ENCODE assay signal across 2 cellular contexts in the genomic region with DNA sequence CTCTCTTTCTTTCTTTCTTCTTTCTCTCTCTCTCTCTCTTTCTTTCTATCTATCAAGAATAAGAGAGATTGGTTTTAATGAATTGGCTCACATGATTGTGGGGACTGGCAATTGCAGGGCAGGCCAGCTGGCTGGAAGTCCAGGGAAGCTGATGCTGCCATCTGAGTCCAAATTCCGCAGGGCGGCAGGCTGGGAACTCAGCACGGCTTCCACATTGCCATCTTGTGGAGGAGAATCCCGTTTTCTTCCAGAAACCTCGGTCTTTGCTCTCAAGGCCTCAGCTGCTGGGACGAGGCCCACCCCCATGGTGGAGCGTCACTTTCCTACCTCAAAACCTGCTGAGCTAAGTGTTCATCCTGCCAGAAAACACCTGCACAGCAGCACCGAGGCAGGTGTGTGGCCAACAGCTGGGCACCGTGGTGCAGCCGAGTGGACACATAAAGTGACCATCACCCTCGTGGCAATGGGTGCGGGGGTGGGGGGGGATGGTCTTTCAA.
TF ChIP-seq lines count a peak whose summit lies in the region.

No MANE protein-coding gene starts in this region.

TF ChIP-seq in IMR-90, 13 proteins besides CTCF, POLR2A, EP300 and RAD21:
- TF ChIP-seq CEBPB (IDR thresholded peaks at IDR 0.05; ENCODE audit: low read depth, low read length) (no peak), MAZ (IDR thresholded peaks at IDR 0.05; ENCODE audit: borderline replicate concordance, low read depth, low read length) (0 out of 2 replicates have a peak, but pooled peaks have one; percentile 18), FOS (IDR thresholded peaks at IDR 0.05; ENCODE audit: low read depth, low read length) (no peak), RCOR1 (IDR thresholded peaks at IDR 0.05; ENCODE audit: insufficient replicate concordance, low read length) (no peak)

TF ChIP-seq in H1, 55 proteins besides CTCF, POLR2A, EP300 and RAD21:
- 0 out of 2 replicates have a peak, but pooled peaks have one; percentile 28 for TF ChIP-seq TEAD4 (IDR thresholded peaks at IDR 0.05; ENCODE audit: low read depth, low read length)
- TF ChIP-seq, protein P1, sequence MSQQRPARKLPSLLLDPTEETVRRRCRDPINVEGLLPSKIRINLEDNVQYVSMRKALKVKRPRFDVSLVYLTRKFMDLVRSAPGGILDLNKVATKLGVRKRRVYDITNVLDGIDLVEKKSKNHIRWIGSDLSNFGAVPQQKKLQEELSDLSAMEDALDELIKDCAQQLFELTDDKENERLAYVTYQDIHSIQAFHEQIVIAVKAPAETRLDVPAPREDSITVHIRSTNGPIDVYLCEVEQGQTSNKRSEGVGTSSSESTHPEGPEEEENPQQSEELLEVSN (IDR thresholded peaks at IDR 0.05) = no peak
- TF ChIP-seq, protein P2, sequence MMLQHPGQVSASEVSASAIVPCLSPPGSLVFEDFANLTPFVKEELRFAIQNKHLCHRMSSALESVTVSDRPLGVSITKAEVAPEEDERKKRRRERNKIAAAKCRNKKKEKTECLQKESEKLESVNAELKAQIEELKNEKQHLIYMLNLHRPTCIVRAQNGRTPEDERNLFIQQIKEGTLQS (IDR thresholded peaks at IDR 0.05; ENCODE audit: insufficient read depth, low read depth, low read length) = no peak
TF ChIP-seq in H1: peak in this region for 1.
